Comparison of ENCODE assay signal across 20 cellular contexts in genomic region chr21:21860888-21861287, GRCh38.
A peak's percentile ranks its signal among the peaks of the same experiment; 100 is the strongest.
DNase-seq lines count a peak whose midpoint lies in the region; ATAC-seq and TF ChIP-seq lines count a peak whose summit lies in the region.
"Had no signal": no experiment of that assay in that cellular context is flagged by ENCODE, and none has a peak within 500 bp of the region (broad histone marks: within the 10 kb centered on the region; RNA-seq: fewer than 3 reads in every experiment).

No MANE protein-coding gene starts in this region.

- H3K9me3 ChIP-seq in PC-3 (ENCODE audit: low read length) (peaks cover 6% of the 10 kb centered on the region; the same call in 1 of the 2 replicates), gastroesophageal sphincter (no peaks in the 10 kb centered on the region)

- H3K36me3 ChIP-seq in PC-3 (ENCODE audit: low read depth, low read length) = no peaks in the 10 kb centered on the region
- no peaks in the 10 kb centered on the region for H3K36me3 ChIP-seq in gastroesophageal sphincter

- BruUV-seq in PC-3 (replicated peaks; lab: Mats Ljungman, UMichigan) = no TSS peak

- no peak for TF ChIP-seq CTCF in PC-3 (conservative IDR thresholded peaks at IDR 0.05; ENCODE audit: low read depth, low read length)
- TF ChIP-seq CTCF in gastroesophageal sphincter (IDR thresholded peaks at IDR 0.05) = no peak

- intact Hi-C loops in PC-3 (cut with micrococcal nuclease) = no loop called here

- no peak for TF ChIP-seq POLR2A in gastroesophageal sphincter (IDR thresholded peaks at IDR 0.05)

- peak; percentile 67 for ATAC-seq in HG02610 (IDR thresholded peaks at IDR 0.05; ENCODE audit: unreplicated experiment)
- peak; percentile 43; the same call in 1 of the 2 replicates for ATAC-seq in PC-3
- ATAC-seq in gastroesophageal sphincter = peak; percentile 36
- ATAC-seq: HCT116; stimulated activated naive CD8-positive, alpha-beta T cell treated with anti-CD3 and anti-CD28 coated beads, Interleukin-15, amount 100 ng/mL, for 72 hours had no signal

- no peak overlapping the region for H3K4me2 ChIP-seq in PC-3 (ENCODE audit: low read length)
- H3K4me2 ChIP-seq: KMS-11 had no signal

- H3K27me3 ChIP-seq in PC-3 (ENCODE audit: low read length) (no peaks in the 10 kb centered on the region), gastroesophageal sphincter (no peaks in the 10 kb centered on the region)

- H3K9me2 ChIP-seq in PC-3 (replicated peaks; ENCODE audit: low read length) = no peaks in the 10 kb centered on the region

- H3K4me1 ChIP-seq in PC-3 (ENCODE audit: insufficient read depth, low read length) (no peaks in the 10 kb centered on the region), gastroesophageal sphincter (no peaks in the 10 kb centered on the region)

- H3K27ac ChIP-seq in PC-3 (ENCODE audit: low read length) (no peak overlapping the region), gastroesophageal sphincter (no peak overlapping the region)
- H3K27ac ChIP-seq: C4-2B, KMS-11 had no signal

- H4K20me1 ChIP-seq in PC-3 (ENCODE audit: low read length) = no peaks in the 10 kb centered on the region

- H3K9ac ChIP-seq in PC-3 (ENCODE audit: low read length) = no peak overlapping the region
- H3K9ac ChIP-seq: KMS-11 had no signal

- POLR2A ChIA-PET in PC-3 (lab: Charles Lee; ENCODE audit: unreplicated experiment) = no interaction called here

- CTCF ChIA-PET in PC-3 (lab: Charles Lee) = no interaction called here

- no peaks in the 10 kb centered on the region for H3F3A ChIP-seq in PC-3 (ENCODE audit: low read length, unreplicated experiment)

- no peak for TF ChIP-seq EP300 in gastroesophageal sphincter (IDR thresholded peaks at IDR 0.05)

- no peak overlapping the region for H3K4me3 ChIP-seq in PC-3 (ENCODE audit: low read length)
- no peak overlapping the region for H3K4me3 ChIP-seq in gastroesophageal sphincter

- no peak overlapping the region for H2AFZ ChIP-seq in PC-3 (ENCODE audit: low read length)

- DNase-seq in COLO829 (ENCODE audit: low spot score) = peak; percentile 13
- peak; percentile 12 for DNase-seq in PC-3
- DNase-seq in NCI-H446 treated with DMSO at 0.1 percent for 48 hours (lab: John Stamatoyannopoulos, UW) = no peak
- DNase-seq in activated CD8-positive, alpha-beta memory T cell treated with anti-CD3 and anti-CD28 coated beads for 24 hours = no peak
- DNase-seq in GM19238 (ENCODE audit: insufficient read length, low spot score) = no peak
- no peak for DNase-seq in NCI-H2196 treated with DMSO at 0.1 percent for 48 hours (lab: John Stamatoyannopoulos, UW; ENCODE audit: unreplicated experiment)
- DNase-seq: activated CD4-positive, alpha-beta T cell treated with anti-CD3 and anti-CD28 coated beads for 48 hours; activated naive CD8-positive, alpha-beta T cell treated with anti-CD3 and anti-CD28 coated beads, Interleukin-2, amount 10 ng/mL, durations not matched to agents 7 days and 5 days; activated T-cell treated with anti-CD3 and anti-CD28 coated beads, Interleukin-2, amount 50 U/mL, for 48 hours; glutamatergic neuron; NCI-H1694; NCI-H526; stimulated activated CD4-positive, alpha-beta T cell treated with anti-CD3 and anti-CD28 coated beads, Interleukin-12 subunit alpha, Interleukin-12 subunit beta, amount 100 ng/mL, for 4 hours; stimulated activated naive CD8-positive, alpha-beta T cell treated with anti-CD3 and anti-CD28 coated beads, Interleukin-15, amount 100 ng/mL, for 72 hours; T1000 had no signal

- WGBS in gastroesophageal sphincter (ENCODE audit: low coverage in 1 of 2), 2 donors = 12 to 23% methylated on average over 2 of the region's 2 CpGs

- no peaks in the 10 kb centered on the region for H3K79me2 ChIP-seq in PC-3 (ENCODE audit: low read length)

Comparison
In these comparisons a context has a peak if more than half of its experiments do, and no peak if none do; other contexts are left out.
1. DNase-seq: peak in COLO829 (single experiment) and PC-3 (single experiment); none in NCI-H446 treated with DMSO at 0.1 percent for 48 hours (single experiment), activated CD8-positive, alpha-beta memory T cell treated with anti-CD3 and anti-CD28 coated beads for 24 hours (single experiment), GM19238 (single experiment) and NCI-H2196 treated with DMSO at 0.1 percent for 48 hours (single experiment).
2. Peak in every context shown above with its lines, with median percentiles within 50 percentile points of each other: ATAC-seq.